In genomic region chr13:53068841-53069520, GRCh38 we compare ENCODE assay signal across 11 cellular contexts. TPM values are rescaled to one million over a fixed set of nuclear protein-coding genes. Genes with fewer than 3 reads are reported as not detected.
A peak's percentile ranks its signal among the peaks of the same experiment; 100 is the strongest.
DNase-seq lines count a peak whose midpoint lies in the region; ATAC-seq and TF ChIP-seq lines count a peak whose summit lies in the region.
"Had no signal": no experiment of that assay in that cellular context is flagged by ENCODE, and none has a peak within 500 bp of the region (broad histone marks: within the 10 kb centered on the region; RNA-seq: fewer than 3 reads in every experiment).

No MANE protein-coding gene starts in this region.

- H3F3A ChIP-seq in neural cell (ENCODE audit: insufficient read depth, low read length, poor library complexity, severe bottlenecking): no peaks in the 10 kb centered on the region

- H3K4me2 ChIP-seq in neural cell (ENCODE audit: low read length): no peak overlapping the region

- no peaks in the 10 kb centered on the region for H3K9me3 Mint-ChIP-seq in activated CD8-positive, alpha-beta T cell treated with anti-CD3 and anti-CD28 coated beads, Interleukin-2, amount 10 ng/mL, durations not matched to agents 7 days and 5 days (ENCODE audit: insufficient read depth)
- H3K9me3 Mint-ChIP-seq: immature natural killer cell had no signal

- no peak for TF ChIP-seq EP300 in neural cell (conservative IDR thresholded peaks at IDR 0.05; ENCODE audit: poor library complexity, severe bottlenecking)

- peak overlapping the region; percentile 29 for H2AFZ ChIP-seq in neural cell (ENCODE audit: low read depth, low read length)

- ATAC-seq in activated CD8-positive, alpha-beta T cell treated with anti-CD3 and anti-CD28 coated beads, Interleukin-2, amount 10 ng/mL, durations not matched to agents 7 days and 5 days: no peak
- ATAC-seq in HG03095 (IDR thresholded peaks at IDR 0.05; ENCODE audit: unreplicated experiment): no peak

- no peaks in the 10 kb centered on the region for H3K36me3 ChIP-seq in neural cell (ENCODE audit: insufficient read depth, low read length)
- H3K36me3 ChIP-seq in MG63: no peaks in the 10 kb centered on the region
- H3K36me3 ChIP-seq: colonic mucosa had no signal

- no peaks in the 10 kb centered on the region for H3K9me2 ChIP-seq in neural cell (ENCODE audit: insufficient read depth, low read length)

- DNase-seq in DMS 273 (lab: John Stamatoyannopoulos, UW; ENCODE audit: unreplicated experiment): peak; percentile 77
- peak; percentile 24 for DNase-seq in NCI-H2107 (lab: John Stamatoyannopoulos, UW)
- peak in 4 of 61 donors; percentile 7 to 33 (median 18) for DNase-seq in caudate nucleus (lab: John Stamatoyannopoulos, UW)
- DNase-seq in MG63: no peak
- no peak for DNase-seq in activated effector memory CD4-positive, alpha-beta T cell treated with anti-CD3 and anti-CD28 coated beads, Interleukin-2, amount 50 U/mL, for 16 hours
- DNase-seq in activated CD8-positive, alpha-beta T cell treated with anti-CD3 and anti-CD28 coated beads, Interleukin-2, amount 10 ng/mL, durations not matched to agents 7 days and 5 days: no peak
- DNase-seq: colonic mucosa, immature natural killer cell had no signal

- H3K9me3 ChIP-seq in neural cell (ENCODE audit: low read length) (no peaks in the 10 kb centered on the region), MG63 (no peaks in the 10 kb centered on the region)
- H3K9me3 ChIP-seq: colonic mucosa had no signal

- H3K27me3 Mint-ChIP-seq in activated CD8-positive, alpha-beta T cell treated with anti-CD3 and anti-CD28 coated beads, Interleukin-2, amount 10 ng/mL, durations not matched to agents 7 days and 5 days (ENCODE audit: low read depth): no peaks in the 10 kb centered on the region

- POLR2A ChIA-PET in activated CD8-positive, alpha-beta T cell treated with anti-CD3 and anti-CD28 coated beads, Interleukin-2, amount 10 ng/mL, durations not matched to agents 7 days and 5 days (lab: Charles Lee): no interaction called here

- peak; percentile 45 for TF ChIP-seq RAD21 in neural cell (conservative IDR thresholded peaks at IDR 0.05)

- CTCF ChIA-PET in activated CD8-positive, alpha-beta T cell treated with anti-CD3 and anti-CD28 coated beads, Interleukin-2, amount 10 ng/mL, durations not matched to agents 7 days and 5 days (lab: Charles Lee): no interaction called here

- peak; percentile 42 for TF ChIP-seq CTCF in neural cell (IDR thresholded peaks at IDR 0.05; ENCODE audit: poor library complexity, severe bottlenecking)

- H3K27ac ChIP-seq in caudate nucleus (ENCODE audit: low read depth, low read length) (peak overlapping the region; percentile 0), neural cell (ENCODE audit: low read length) (no peak overlapping the region)
- H3K27ac ChIP-seq: colonic mucosa, RWPE1 had no signal

- H3K4me3 Mint-ChIP-seq in activated CD8-positive, alpha-beta T cell treated with anti-CD3 and anti-CD28 coated beads, Interleukin-2, amount 10 ng/mL, durations not matched to agents 7 days and 5 days: no peak overlapping the region
- H3K4me3 Mint-ChIP-seq: immature natural killer cell had no signal

- no peaks in the 10 kb centered on the region for H3K79me2 ChIP-seq in neural cell (replicated peaks; ENCODE audit: insufficient read depth, low read length)

- H3K4me1 Mint-ChIP-seq in activated CD8-positive, alpha-beta T cell treated with anti-CD3 and anti-CD28 coated beads, Interleukin-2, amount 10 ng/mL, durations not matched to agents 7 days and 5 days (ENCODE audit: low read depth): no peaks in the 10 kb centered on the region
- H3K4me1 Mint-ChIP-seq: immature natural killer cell had no signal

- no peaks in the 10 kb centered on the region for H3K36me3 Mint-ChIP-seq in activated CD8-positive, alpha-beta T cell treated with anti-CD3 and anti-CD28 coated beads, Interleukin-2, amount 10 ng/mL, durations not matched to agents 7 days and 5 days (ENCODE audit: low read depth)

- no peak overlapping the region for H3K9ac ChIP-seq in neural cell (ENCODE audit: low read length)

- H3K27me3 ChIP-seq in neural cell (ENCODE audit: insufficient read depth, low read depth, low read length) (no peaks in the 10 kb centered on the region), MG63 (no peaks in the 10 kb centered on the region)
- H3K27me3 ChIP-seq: colonic mucosa had no signal

- H3K27ac Mint-ChIP-seq in activated CD8-positive, alpha-beta T cell treated with anti-CD3 and anti-CD28 coated beads, Interleukin-2, amount 10 ng/mL, durations not matched to agents 7 days and 5 days: no peak overlapping the region
- H3K27ac Mint-ChIP-seq: immature natural killer cell had no signal

- H3K4me3 ChIP-seq in neural cell (ENCODE audit: low read length) (peak overlapping the region; percentile 20), MG63 (no peak overlapping the region)
- H3K4me3 ChIP-seq: colonic mucosa had no signal

- H4K20me1 ChIP-seq in neural cell (ENCODE audit: insufficient read depth): no peaks in the 10 kb centered on the region

TF ChIP-seq in neural cell, 6 proteins besides CTCF, POLR2A, EP300 and RAD21:
- TF ChIP-seq TAF1 (IDR thresholded peaks at IDR 0.05; ENCODE audit: low read depth) (no peak), EZH2 (IDR thresholded peaks at IDR 0.05; ENCODE audit: borderline replicate concordance, insufficient read depth, low read length, poor library complexity, severe bottlenecking) (no peak), SMC3 (conservative IDR thresholded peaks at IDR 0.05; ENCODE audit: poor library complexity) (peak; percentile 24), POLR2AphosphoS5 (IDR thresholded peaks at IDR 0.05) (no peak), MXI1 (conservative IDR thresholded peaks at IDR 0.05; ENCODE audit: poor library complexity, severe bottlenecking) (no peak)
- TF ChIP-seq, protein P1, sequence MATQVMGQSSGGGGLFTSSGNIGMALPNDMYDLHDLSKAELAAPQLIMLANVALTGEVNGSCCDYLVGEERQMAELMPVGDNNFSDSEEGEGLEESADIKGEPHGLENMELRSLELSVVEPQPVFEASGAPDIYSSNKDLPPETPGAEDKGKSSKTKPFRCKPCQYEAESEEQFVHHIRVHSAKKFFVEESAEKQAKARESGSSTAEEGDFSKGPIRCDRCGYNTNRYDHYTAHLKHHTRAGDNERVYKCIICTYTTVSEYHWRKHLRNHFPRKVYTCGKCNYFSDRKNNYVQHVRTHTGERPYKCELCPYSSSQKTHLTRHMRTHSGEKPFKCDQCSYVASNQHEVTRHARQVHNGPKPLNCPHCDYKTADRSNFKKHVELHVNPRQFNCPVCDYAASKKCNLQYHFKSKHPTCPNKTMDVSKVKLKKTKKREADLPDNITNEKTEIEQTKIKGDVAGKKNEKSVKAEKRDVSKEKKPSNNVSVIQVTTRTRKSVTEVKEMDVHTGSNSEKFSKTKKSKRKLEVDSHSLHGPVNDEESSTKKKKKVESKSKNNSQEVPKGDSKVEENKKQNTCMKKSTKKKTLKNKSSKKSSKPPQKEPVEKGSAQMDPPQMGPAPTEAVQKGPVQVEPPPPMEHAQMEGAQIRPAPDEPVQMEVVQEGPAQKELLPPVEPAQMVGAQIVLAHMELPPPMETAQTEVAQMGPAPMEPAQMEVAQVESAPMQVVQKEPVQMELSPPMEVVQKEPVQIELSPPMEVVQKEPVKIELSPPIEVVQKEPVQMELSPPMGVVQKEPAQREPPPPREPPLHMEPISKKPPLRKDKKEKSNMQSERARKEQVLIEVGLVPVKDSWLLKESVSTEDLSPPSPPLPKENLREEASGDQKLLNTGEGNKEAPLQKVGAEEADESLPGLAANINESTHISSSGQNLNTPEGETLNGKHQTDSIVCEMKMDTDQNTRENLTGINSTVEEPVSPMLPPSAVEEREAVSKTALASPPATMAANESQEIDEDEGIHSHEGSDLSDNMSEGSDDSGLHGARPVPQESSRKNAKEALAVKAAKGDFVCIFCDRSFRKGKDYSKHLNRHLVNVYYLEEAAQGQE (IDR thresholded peaks at IDR 0.05; ENCODE audit: borderline replicate concordance): no peak

RNA-seq across cellular contexts. Expression of gene OLFM4, which starts 40.4 kb away (rescaled TPM):
- polyA plus RNA-seq in neural cell: 0.46 TPM in 1 of 2 replicates, not detected in the other
- 0.73 and 0.81 TPM in 2 replicates for polyA minus RNA-seq in neural cell
- not detected in 2 replicates for total RNA-seq in MG63 (2014; rRNA removed; shearing (Covaris generic); ENCODE audit: low replicate concordance)
- not detected for total RNA-seq in activated CD8-positive, alpha-beta T cell treated with anti-CD3 and anti-CD28 coated beads, Interleukin-2, amount 10 ng/mL, durations not matched to agents 7 days and 5 days
- polyA plus RNA-seq: immature natural killer cell had no signal

Comparison
In these comparisons a context has a peak if more than half of its experiments do, and no peak if none do; other contexts are left out.
1. DNase-seq: peak in DMS 273 (single experiment) and NCI-H2107 (single experiment); none in MG63 (single experiment), activated effector memory CD4-positive, alpha-beta T cell treated with anti-CD3 and anti-CD28 coated beads, Interleukin-2, amount 50 U/mL, for 16 hours (single experiment) and activated CD8-positive, alpha-beta T cell treated with anti-CD3 and anti-CD28 coated beads, Interleukin-2, amount 10 ng/mL, durations not matched to agents 7 days and 5 days (single experiment).